14 cellular contexts compared by ENCODE assay signal in the genomic region with DNA sequence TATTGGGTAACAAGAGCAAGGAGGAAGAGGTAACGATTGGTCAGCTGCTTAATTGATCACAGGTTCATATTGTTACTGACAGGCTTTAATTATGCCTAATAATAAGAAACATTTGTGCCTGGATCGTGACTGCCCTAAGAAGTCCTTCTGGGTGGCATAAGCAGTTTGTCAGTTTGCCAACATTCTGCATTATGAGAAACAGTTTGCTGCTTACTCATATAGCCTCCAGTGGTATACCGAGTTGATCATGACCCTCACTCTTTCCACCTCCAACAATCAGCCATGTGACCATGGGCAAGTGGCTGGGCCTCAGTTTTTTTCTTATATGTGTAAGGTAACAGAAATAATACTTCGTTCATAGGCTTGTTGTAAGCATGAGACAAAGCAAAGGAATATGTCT.
DNase-seq lines count a peak whose midpoint lies in the region; ATAC-seq, FAIRE-seq and TF ChIP-seq lines count a peak whose summit lies in the region.
"Had no signal": no experiment of that assay in that cellular context is flagged by ENCODE, and none has a peak within 500 bp of the region (broad histone marks: within the 10 kb centered on the region; RNA-seq: fewer than 3 reads in every experiment).

No MANE protein-coding gene starts in this region.

- H3K4me3 ChIP-seq in PC-3 (ENCODE audit: low read length) (no peak overlapping the region), bronchial epithelial cell (ENCODE audit: low read depth, low read length) (no peak overlapping the region), keratinocyte (ENCODE audit: control insufficient read depth in 2 of 3, extremely low read depth in 1 of 3, insufficient read depth in 2 of 3, low read depth in 1 of 3, low read length in 3 of 3) (no peak overlapping the region)
- H3K4me3 ChIP-seq in CD4-positive, alpha-beta memory T cell (ENCODE audit: low read length in 2 of 2), result no peak overlapping the region
- H3K4me3 ChIP-seq: lower lobe of right lung, thyroid gland had no signal

- CTCF ChIA-PET in PC-3 (lab: Charles Lee), result no interaction called here
- CTCF ChIA-PET in CD4-positive, alpha-beta memory T cell (lab: Charles Lee; ENCODE audit: partially characterized antibody), result no interaction called here

- peaks cover 1 to 7% (median 4%) of the 10 kb centered on the region in 4 donors for H3K4me1 Mint-ChIP-seq in CD4-positive, alpha-beta memory T cell
- H3K4me1 Mint-ChIP-seq: activated naive CD4-positive, alpha-beta T cell treated with anti-CD3 and anti-CD28 coated beads, Interleukin-2, amount 10 ng/mL, durations not matched to agents 7 days and 5 days; central memory CD8-positive, alpha-beta T cell; nephron had no signal

- H3K79me2 ChIP-seq in PC-3 (ENCODE audit: low read length) (no peaks in the 10 kb centered on the region), keratinocyte (ENCODE audit: control insufficient read depth, insufficient read depth, low read length) (no peaks in the 10 kb centered on the region)

- H3K9ac ChIP-seq in PC-3 (ENCODE audit: low read length) (no peak overlapping the region), keratinocyte (ENCODE audit: control insufficient read depth, extremely low read depth, insufficient read depth, low read length) (no peak overlapping the region)

- H2AFZ ChIP-seq in PC-3 (ENCODE audit: low read length) (no peak overlapping the region; the same call in 1 of the 2 replicates), keratinocyte (ENCODE audit: control insufficient read depth, low read length) (no peak overlapping the region)

- H3K27ac ChIP-seq in PC-3 (ENCODE audit: low read length) (peak overlapping the region; percentile 21; the same call in 1 of the 2 replicates), keratinocyte (ENCODE audit: control insufficient read depth, insufficient read depth, low read length) (no peak overlapping the region)
- no peak overlapping the region for H3K27ac ChIP-seq in CD4-positive, alpha-beta memory T cell (ENCODE audit: low read depth, low read length)
- H3K27ac ChIP-seq: lower lobe of right lung, thyroid gland had no signal

- H3K9me3 Mint-ChIP-seq in CD4-positive, alpha-beta memory T cell, result peaks cover 0 to 2% (median 0%) of the 10 kb centered on the region in 8 donors
- H3K9me3 Mint-ChIP-seq: central memory CD8-positive, alpha-beta T cell had no signal

- intact Hi-C loops in PC-3 (cut with micrococcal nuclease), result loop anchor here (10.0 kb wide), 1 partner anchor 466 kb away; a partner anchor contains a TSS
- intact Hi-C loops in CD4-positive, alpha-beta memory T cell (cut with micrococcal nuclease), result no loop called here

- DNase-seq in EL, result peak; percentile 92
- peak; percentile 93 for DNase-seq in PC-3
- DNase-seq in bronchial epithelial cell (ENCODE audit: low read depth), result peak; percentile 88
- peak; percentile 68 for DNase-seq in keratinocyte (ENCODE audit: low read depth, low spot score)
- DNase-seq in HT-29 (ENCODE audit: low spot score), result no peak
- DNase-seq in CD4-positive, alpha-beta memory T cell, result no peak
- no peak for DNase-seq in ureter (ENCODE audit: low spot score)
- DNase-seq in NCI-H2196 (lab: John Stamatoyannopoulos, UW; ENCODE audit: unreplicated experiment), result no peak
- DNase-seq: activated naive CD4-positive, alpha-beta T cell treated with anti-CD3 and anti-CD28 coated beads, Interleukin-2, amount 10 ng/mL, durations not matched to agents 7 days and 5 days; lower lobe of right lung; MV-4-11; thyroid gland had no signal

- H3K27ac Mint-ChIP-seq in CD4-positive, alpha-beta memory T cell, result no peak overlapping the region
- H3K27ac Mint-ChIP-seq: activated naive CD4-positive, alpha-beta T cell treated with anti-CD3 and anti-CD28 coated beads, Interleukin-2, amount 10 ng/mL, durations not matched to agents 7 days and 5 days; nephron had no signal

- FAIRE-seq in bronchial epithelial cell (lab: Jason Lieb, UNC) (no peak), keratinocyte (lab: Jason Lieb, UNC) (peak; percentile 76)

- H3K4me1 ChIP-seq in PC-3 (ENCODE audit: insufficient read depth, low read length) (peaks cover 8% of the 10 kb centered on the region), keratinocyte (ENCODE audit: control insufficient read depth, extremely low read depth, insufficient read depth, low read length) (peaks cover 8% of the 10 kb centered on the region)
- no peaks in the 10 kb centered on the region for H3K4me1 ChIP-seq in CD4-positive, alpha-beta memory T cell (ENCODE audit: insufficient read depth, low read length)
- H3K4me1 ChIP-seq: lower lobe of right lung, thyroid gland had no signal

- H3K9me2 ChIP-seq in PC-3 (replicated peaks; ENCODE audit: low read length), result no peaks in the 10 kb centered on the region

- peak overlapping the region; percentile 32 for H3K4me2 ChIP-seq in PC-3 (ENCODE audit: low read length)
- H3K4me2 ChIP-seq in keratinocyte (ENCODE audit: control insufficient read depth, extremely low read depth, insufficient read depth, low read depth, low read length), result peak overlapping the region; percentile 20

- H3K9me3 ChIP-seq in PC-3 (ENCODE audit: low read length) (no peaks in the 10 kb centered on the region), keratinocyte (ENCODE audit: control insufficient read depth, low read depth, low read length) (no peaks in the 10 kb centered on the region)
- H3K9me3 ChIP-seq in CD4-positive, alpha-beta memory T cell (ENCODE audit: control insufficient read depth in 1 of 2, low read length in 2 of 2), result no peaks in the 10 kb centered on the region
- H3K9me3 ChIP-seq: lower lobe of right lung, thyroid gland had no signal

- H3K27me3 ChIP-seq in PC-3 (ENCODE audit: low read length) (no peaks in the 10 kb centered on the region), bronchial epithelial cell (ENCODE audit: control insufficient read depth, insufficient read depth, low read length) (no peaks in the 10 kb centered on the region), keratinocyte (ENCODE audit: control insufficient read depth, extremely low read depth, insufficient read depth, low read length) (no peaks in the 10 kb centered on the region)
- H3K27me3 ChIP-seq in CD4-positive, alpha-beta memory T cell (ENCODE audit: insufficient read depth, low read length), result no peaks in the 10 kb centered on the region
- H3K27me3 ChIP-seq: thyroid gland had no signal

- TF ChIP-seq CTCF in PC-3 (conservative IDR thresholded peaks at IDR 0.05; ENCODE audit: low read depth, low read length) (no peak), bronchial epithelial cell (IDR thresholded peaks at IDR 0.05; ENCODE audit: insufficient read depth, low read length, severe bottlenecking) (no peak), keratinocyte (optimal IDR thresholded peaks at IDR 0.05 in 1 of 3, IDR thresholded peaks at IDR 0.05 in 1 of 3, conservative IDR thresholded peaks at IDR 0.05 in 1 of 3; ENCODE audit: extremely low read depth in 1 of 3, insufficient read depth in 2 of 3, low read length in 3 of 3) (no peak)

- H3K4me3 Mint-ChIP-seq in CD4-positive, alpha-beta memory T cell, result no peak overlapping the region
- H3K4me3 Mint-ChIP-seq: activated naive CD4-positive, alpha-beta T cell treated with anti-CD3 and anti-CD28 coated beads, Interleukin-2, amount 10 ng/mL, durations not matched to agents 7 days and 5 days; central memory CD8-positive, alpha-beta T cell; nephron had no signal

- H4K20me1 ChIP-seq in PC-3 (ENCODE audit: low read length), result no peaks in the 10 kb centered on the region
- no peaks in the 10 kb centered on the region for H4K20me1 ChIP-seq in keratinocyte (ENCODE audit: control insufficient read depth, extremely low read depth, insufficient read depth, low read length)

- no TSS peak for BruUV-seq in PC-3 (replicated peaks; lab: Mats Ljungman, UMichigan)

- H3K36me3 ChIP-seq in PC-3 (ENCODE audit: low read depth, low read length) (no peaks in the 10 kb centered on the region), bronchial epithelial cell (ENCODE audit: control insufficient read depth, insufficient read depth, low read length) (no peaks in the 10 kb centered on the region), keratinocyte (ENCODE audit: control insufficient read depth in 2 of 2, extremely low read depth in 1 of 2, insufficient read depth in 2 of 2, low read length in 2 of 2) (no peaks in the 10 kb centered on the region)
- H3K36me3 ChIP-seq in CD4-positive, alpha-beta memory T cell (ENCODE audit: insufficient read depth, low read length), result no peaks in the 10 kb centered on the region
- H3K36me3 ChIP-seq: lower lobe of right lung, thyroid gland had no signal

- H3K9me1 ChIP-seq in keratinocyte (ENCODE audit: control insufficient read depth, extremely low read depth, insufficient read depth, low read length), result no peaks in the 10 kb centered on the region

- POLR2A ChIA-PET in PC-3 (lab: Charles Lee; ENCODE audit: unreplicated experiment), result no interaction called here
- POLR2A ChIA-PET in CD4-positive, alpha-beta memory T cell (lab: Charles Lee; ENCODE audit: partially characterized antibody), result no interaction called here

- no peaks in the 10 kb centered on the region for H3F3A ChIP-seq in PC-3 (ENCODE audit: low read length, unreplicated experiment)

- peak; percentile 54 for ATAC-seq in PC-3
- ATAC-seq: lower lobe of right lung had no signal

- dilution Hi-C loops in keratinocyte (cut with MboI; ENCODE audit: extremely low pct_ligation_motif_present, low sequenced_read_pairs), result no loop called here

- H3K36me3 Mint-ChIP-seq in CD4-positive, alpha-beta memory T cell, result no peaks in the 10 kb centered on the region
- H3K36me3 Mint-ChIP-seq: activated naive CD4-positive, alpha-beta T cell treated with anti-CD3 and anti-CD28 coated beads, Interleukin-2, amount 10 ng/mL, durations not matched to agents 7 days and 5 days had no signal

- no peaks in the 10 kb centered on the region for H3K27me3 Mint-ChIP-seq in CD4-positive, alpha-beta memory T cell

Comparison
In these comparisons a context has a peak if more than half of its experiments do, and no peak if none do; other contexts are left out.
1. DNase-seq: peak in EL (single experiment), PC-3 (single experiment), bronchial epithelial cell (single experiment) and keratinocyte (single experiment); none in HT-29 (single experiment), CD4-positive, alpha-beta memory T cell (0 of 5), ureter (single experiment) and NCI-H2196 (single experiment).